In the genomic region with DNA sequence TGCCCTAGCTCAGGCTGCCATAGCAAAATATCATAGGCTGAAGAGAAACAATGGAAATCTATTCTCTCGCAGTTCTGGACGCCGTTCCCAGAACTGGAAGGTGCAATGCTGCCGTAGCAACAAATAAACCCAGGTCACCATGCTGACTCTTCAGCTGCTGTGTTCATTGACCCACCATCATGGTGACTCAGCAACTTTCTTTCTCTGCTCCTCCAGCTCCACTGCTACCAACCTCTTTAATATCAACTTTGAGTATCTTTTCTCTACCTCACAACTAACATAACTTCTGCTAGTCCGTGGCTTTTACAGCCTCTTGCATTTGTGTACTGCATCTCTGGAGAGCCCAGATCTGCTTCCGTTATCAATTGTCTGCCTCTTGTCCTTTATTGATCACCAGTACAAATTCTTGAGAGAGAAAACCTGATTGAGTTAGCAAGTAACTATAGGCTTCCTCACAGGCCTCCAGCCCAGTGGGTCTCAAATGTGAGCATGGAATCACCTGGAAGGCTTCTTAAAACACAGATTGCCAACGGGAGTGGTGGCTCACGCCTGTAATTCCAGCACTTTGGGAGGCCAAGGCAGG, we compare ENCODE assay signal across 1 cellular context.
TF ChIP-seq lines count a peak whose summit lies in the region.

No MANE protein-coding gene starts in this region.

TF ChIP-seq in HepG2, 621 proteins besides CTCF, POLR2A, EP300 and RAD21 (continues in another document):
- TF ChIP-seq FOSL1 (CRISPR knock-in tag; IDR thresholded peaks at IDR 0.05; ENCODE audit: borderline replicate concordance), result no peak
- TF ChIP-seq, protein P1, sequence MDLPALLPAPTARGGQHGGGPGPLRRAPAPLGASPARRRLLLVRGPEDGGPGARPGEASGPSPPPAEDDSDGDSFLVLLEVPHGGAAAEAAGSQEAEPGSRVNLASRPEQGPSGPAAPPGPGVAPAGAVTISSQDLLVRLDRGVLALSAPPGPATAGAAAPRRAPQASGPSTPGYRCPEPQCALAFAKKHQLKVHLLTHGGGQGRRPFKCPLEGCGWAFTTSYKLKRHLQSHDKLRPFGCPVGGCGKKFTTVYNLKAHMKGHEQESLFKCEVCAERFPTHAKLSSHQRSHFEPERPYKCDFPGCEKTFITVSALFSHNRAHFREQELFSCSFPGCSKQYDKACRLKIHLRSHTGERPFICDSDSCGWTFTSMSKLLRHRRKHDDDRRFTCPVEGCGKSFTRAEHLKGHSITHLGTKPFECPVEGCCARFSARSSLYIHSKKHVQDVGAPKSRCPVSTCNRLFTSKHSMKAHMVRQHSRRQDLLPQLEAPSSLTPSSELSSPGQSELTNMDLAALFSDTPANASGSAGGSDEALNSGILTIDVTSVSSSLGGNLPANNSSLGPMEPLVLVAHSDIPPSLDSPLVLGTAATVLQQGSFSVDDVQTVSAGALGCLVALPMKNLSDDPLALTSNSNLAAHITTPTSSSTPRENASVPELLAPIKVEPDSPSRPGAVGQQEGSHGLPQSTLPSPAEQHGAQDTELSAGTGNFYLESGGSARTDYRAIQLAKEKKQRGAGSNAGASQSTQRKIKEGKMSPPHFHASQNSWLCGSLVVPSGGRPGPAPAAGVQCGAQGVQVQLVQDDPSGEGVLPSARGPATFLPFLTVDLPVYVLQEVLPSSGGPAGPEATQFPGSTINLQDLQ (CRISPR knock-in tag; IDR thresholded peaks at IDR 0.05), result no peak
- TF ChIP-seq MAFG (CRISPR knock-in tag; IDR thresholded peaks at IDR 0.05), result peak; percentile 69
- no peak for TF ChIP-seq U2AF1 (optimal IDR thresholded peaks at IDR 0.05; ENCODE audit: low read depth, low read length)
- TF ChIP-seq, protein P2, sequence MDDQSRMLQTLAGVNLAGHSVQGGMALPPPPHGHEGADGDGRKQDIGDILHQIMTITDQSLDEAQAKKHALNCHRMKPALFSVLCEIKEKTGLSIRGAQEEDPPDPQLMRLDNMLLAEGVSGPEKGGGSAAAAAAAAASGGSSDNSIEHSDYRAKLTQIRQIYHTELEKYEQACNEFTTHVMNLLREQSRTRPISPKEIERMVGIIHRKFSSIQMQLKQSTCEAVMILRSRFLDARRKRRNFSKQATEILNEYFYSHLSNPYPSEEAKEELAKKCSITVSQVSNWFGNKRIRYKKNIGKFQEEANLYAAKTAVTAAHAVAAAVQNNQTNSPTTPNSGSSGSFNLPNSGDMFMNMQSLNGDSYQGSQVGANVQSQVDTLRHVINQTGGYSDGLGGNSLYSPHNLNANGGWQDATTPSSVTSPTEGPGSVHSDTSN (CRISPR knock-in tag; IDR thresholded peaks at IDR 0.05; ENCODE audit: borderline replicate concordance), result no peak
- TF ChIP-seq, protein P3, sequence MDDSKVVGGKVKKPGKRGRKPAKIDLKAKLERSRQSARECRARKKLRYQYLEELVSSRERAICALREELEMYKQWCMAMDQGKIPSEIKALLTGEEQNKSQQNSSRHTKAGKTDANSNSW (CRISPR knock-in tag; IDR thresholded peaks at IDR 0.05; ENCODE audit: borderline replicate concordance), result no peak
- TF ChIP-seq MAFK (conservative IDR thresholded peaks at IDR 0.05 in 1 of 2, IDR thresholded peaks at IDR 0.05 in 1 of 2; ENCODE audit: low read length in 2 of 2), result peak; percentile 91 to 95
- TF ChIP-seq ZNF136 (CRISPR knock-in tag; IDR thresholded peaks at IDR 0.05; ENCODE audit: low read depth), result no peak
- TF ChIP-seq NFE2L2 (IDR thresholded peaks at IDR 0.05; ENCODE audit: low read length), result peak; percentile 96
- TF ChIP-seq ZFP41 (CRISPR knock-in tag; IDR thresholded peaks at IDR 0.05; ENCODE audit: borderline replicate concordance), result no peak
- no peak for TF ChIP-seq TSC22D2 (CRISPR knock-in tag; IDR thresholded peaks at IDR 0.05; ENCODE audit: borderline replicate concordance)
- TF ChIP-seq ZNF556 (CRISPR knock-in tag; IDR thresholded peaks at IDR 0.05; ENCODE audit: borderline replicate concordance), result no peak
- peak; percentile 49; the same call in 1 of the 2 replicates for TF ChIP-seq NFE2 (CRISPR knock-in tag; IDR thresholded peaks at IDR 0.05)
- no peak for TF ChIP-seq TBP (CRISPR knock-in tag; IDR thresholded peaks at IDR 0.05)
- no peak for TF ChIP-seq NCOA2 (CRISPR knock-in tag; IDR thresholded peaks at IDR 0.05)
- TF ChIP-seq POLR2AphosphoS5 (IDR thresholded peaks at IDR 0.05; ENCODE audit: low read depth, low read length), result no peak
- TF ChIP-seq ZNF572 (CRISPR knock-in tag; IDR thresholded peaks at IDR 0.05), result no peak
- TF ChIP-seq ZNF775 (CRISPR knock-in tag; IDR thresholded peaks at IDR 0.05; ENCODE audit: borderline replicate concordance), result no peak
- TF ChIP-seq MAFF (IDR thresholded peaks at IDR 0.05; ENCODE audit: low read depth, low read length), result peak; percentile 91
- TF ChIP-seq, protein P4, sequence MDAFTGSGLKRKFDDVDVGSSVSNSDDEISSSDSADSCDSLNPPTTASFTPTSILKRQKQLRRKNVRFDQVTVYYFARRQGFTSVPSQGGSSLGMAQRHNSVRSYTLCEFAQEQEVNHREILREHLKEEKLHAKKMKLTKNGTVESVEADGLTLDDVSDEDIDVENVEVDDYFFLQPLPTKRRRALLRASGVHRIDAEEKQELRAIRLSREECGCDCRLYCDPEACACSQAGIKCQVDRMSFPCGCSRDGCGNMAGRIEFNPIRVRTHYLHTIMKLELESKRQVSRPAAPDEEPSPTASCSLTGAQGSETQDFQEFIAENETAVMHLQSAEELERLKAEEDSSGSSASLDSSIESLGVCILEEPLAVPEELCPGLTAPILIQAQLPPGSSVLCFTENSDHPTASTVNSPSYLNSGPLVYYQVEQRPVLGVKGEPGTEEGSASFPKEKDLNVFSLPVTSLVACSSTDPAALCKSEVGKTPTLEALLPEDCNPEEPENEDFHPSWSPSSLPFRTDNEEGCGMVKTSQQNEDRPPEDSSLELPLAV (CRISPR knock-in tag; conservative IDR thresholded peaks at IDR 0.05; ENCODE audit: low read depth), result no peak
- no peak for TF ChIP-seq KAT8 (CRISPR knock-in tag; IDR thresholded peaks at IDR 0.05)
- TF ChIP-seq NONO (IDR thresholded peaks at IDR 0.05), result no peak
- TF ChIP-seq NONO (CRISPR knock-in tag; conservative IDR thresholded peaks at IDR 0.05), result no peak
- TF ChIP-seq TGIF2 (CRISPR knock-in tag; IDR thresholded peaks at IDR 0.05), result no peak
- TF ChIP-seq CHD2 (IDR thresholded peaks at IDR 0.05; ENCODE audit: low read depth, low read length), result no peak
- TF ChIP-seq, protein P5, sequence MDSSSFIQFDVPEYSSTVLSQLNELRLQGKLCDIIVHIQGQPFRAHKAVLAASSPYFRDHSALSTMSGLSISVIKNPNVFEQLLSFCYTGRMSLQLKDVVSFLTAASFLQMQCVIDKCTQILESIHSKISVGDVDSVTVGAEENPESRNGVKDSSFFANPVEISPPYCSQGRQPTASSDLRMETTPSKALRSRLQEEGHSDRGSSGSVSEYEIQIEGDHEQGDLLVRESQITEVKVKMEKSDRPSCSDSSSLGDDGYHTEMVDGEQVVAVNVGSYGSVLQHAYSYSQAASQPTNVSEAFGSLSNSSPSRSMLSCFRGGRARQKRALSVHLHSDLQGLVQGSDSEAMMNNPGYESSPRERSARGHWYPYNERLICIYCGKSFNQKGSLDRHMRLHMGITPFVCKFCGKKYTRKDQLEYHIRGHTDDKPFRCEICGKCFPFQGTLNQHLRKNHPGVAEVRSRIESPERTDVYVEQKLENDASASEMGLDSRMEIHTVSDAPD (CRISPR knock-in tag; IDR thresholded peaks at IDR 0.05), result no peak
- TF ChIP-seq ELF4 (CRISPR knock-in tag; IDR thresholded peaks at IDR 0.05; ENCODE audit: borderline replicate concordance), result no peak
- TF ChIP-seq, protein P6, sequence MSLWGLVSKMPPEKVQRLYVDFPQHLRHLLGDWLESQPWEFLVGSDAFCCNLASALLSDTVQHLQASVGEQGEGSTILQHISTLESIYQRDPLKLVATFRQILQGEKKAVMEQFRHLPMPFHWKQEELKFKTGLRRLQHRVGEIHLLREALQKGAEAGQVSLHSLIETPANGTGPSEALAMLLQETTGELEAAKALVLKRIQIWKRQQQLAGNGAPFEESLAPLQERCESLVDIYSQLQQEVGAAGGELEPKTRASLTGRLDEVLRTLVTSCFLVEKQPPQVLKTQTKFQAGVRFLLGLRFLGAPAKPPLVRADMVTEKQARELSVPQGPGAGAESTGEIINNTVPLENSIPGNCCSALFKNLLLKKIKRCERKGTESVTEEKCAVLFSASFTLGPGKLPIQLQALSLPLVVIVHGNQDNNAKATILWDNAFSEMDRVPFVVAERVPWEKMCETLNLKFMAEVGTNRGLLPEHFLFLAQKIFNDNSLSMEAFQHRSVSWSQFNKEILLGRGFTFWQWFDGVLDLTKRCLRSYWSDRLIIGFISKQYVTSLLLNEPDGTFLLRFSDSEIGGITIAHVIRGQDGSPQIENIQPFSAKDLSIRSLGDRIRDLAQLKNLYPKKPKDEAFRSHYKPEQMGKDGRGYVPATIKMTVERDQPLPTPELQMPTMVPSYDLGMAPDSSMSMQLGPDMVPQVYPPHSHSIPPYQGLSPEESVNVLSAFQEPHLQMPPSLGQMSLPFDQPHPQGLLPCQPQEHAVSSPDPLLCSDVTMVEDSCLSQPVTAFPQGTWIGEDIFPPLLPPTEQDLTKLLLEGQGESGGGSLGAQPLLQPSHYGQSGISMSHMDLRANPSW (CRISPR knock-in tag; IDR thresholded peaks at IDR 0.05; ENCODE audit: borderline replicate concordance), result no peak
- TF ChIP-seq, protein P7, sequence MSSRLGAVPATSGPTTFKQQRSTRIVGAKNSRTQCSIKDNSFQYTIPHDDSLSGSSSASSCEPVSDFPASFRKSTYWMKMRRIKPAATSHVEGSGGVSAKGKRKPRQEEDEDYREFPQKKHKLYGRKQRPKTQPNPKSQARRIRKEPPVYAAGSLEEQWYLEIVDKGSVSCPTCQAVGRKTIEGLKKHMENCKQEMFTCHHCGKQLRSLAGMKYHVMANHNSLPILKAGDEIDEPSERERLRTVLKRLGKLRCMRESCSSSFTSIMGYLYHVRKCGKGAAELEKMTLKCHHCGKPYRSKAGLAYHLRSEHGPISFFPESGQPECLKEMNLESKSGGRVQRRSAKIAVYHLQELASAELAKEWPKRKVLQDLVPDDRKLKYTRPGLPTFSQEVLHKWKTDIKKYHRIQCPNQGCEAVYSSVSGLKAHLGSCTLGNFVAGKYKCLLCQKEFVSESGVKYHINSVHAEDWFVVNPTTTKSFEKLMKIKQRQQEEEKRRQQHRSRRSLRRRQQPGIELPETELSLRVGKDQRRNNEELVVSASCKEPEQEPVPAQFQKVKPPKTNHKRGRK (CRISPR knock-in tag; IDR thresholded peaks at IDR 0.05), result no peak
- TF ChIP-seq TBX3 (IDR thresholded peaks at IDR 0.05; ENCODE audit: borderline replicate concordance), result no peak
- TF ChIP-seq ELF3 (CRISPR knock-in tag; IDR thresholded peaks at IDR 0.05), result no peak
- TF ChIP-seq, protein P8, sequence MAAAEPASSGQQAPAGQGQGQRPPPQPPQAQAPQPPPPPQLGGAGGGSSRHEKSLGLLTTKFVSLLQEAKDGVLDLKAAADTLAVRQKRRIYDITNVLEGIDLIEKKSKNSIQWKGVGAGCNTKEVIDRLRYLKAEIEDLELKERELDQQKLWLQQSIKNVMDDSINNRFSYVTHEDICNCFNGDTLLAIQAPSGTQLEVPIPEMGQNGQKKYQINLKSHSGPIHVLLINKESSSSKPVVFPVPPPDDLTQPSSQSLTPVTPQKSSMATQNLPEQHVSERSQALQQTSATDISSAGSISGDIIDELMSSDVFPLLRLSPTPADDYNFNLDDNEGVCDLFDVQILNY (CRISPR knock-in tag; conservative IDR thresholded peaks at IDR 0.05), result no peak
- no peak for TF ChIP-seq NR2F6 (IDR thresholded peaks at IDR 0.05)
- TF ChIP-seq NR2F6 (CRISPR knock-in tag; IDR thresholded peaks at IDR 0.05), result no peak
- peak; percentile 24; the same call in 1 of the 2 replicates for TF ChIP-seq ZNF644 (CRISPR knock-in tag; IDR thresholded peaks at IDR 0.05; ENCODE audit: low read depth)
- TF ChIP-seq ZNF44 (CRISPR knock-in tag; IDR thresholded peaks at IDR 0.05), result no peak
- TF ChIP-seq, protein P9, sequence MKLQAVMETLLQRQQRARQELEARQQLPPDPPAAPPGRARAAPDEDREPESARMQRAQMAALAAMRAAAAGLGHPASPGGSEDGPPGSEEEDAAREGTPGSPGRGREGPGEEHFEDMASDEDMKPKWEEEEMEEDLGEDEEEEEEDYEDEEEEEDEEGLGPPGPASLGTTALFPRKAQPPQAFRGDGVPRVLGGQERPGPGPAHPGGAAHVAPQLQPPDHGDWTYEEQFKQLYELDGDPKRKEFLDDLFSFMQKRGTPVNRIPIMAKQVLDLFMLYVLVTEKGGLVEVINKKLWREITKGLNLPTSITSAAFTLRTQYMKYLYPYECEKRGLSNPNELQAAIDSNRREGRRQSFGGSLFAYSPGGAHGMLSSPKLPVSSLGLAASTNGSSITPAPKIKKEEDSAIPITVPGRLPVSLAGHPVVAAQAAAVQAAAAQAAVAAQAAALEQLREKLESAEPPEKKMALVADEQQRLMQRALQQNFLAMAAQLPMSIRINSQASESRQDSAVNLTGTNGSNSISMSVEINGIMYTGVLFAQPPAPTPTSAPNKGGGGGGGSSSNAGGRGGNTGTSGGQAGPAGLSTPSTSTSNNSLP (IDR thresholded peaks at IDR 0.05; ENCODE audit: low read depth, low read length), result no peak
- TF ChIP-seq RBFOX2 (IDR thresholded peaks at IDR 0.05; ENCODE audit: low read depth, low read length), result no peak
- TF ChIP-seq, protein P10, sequence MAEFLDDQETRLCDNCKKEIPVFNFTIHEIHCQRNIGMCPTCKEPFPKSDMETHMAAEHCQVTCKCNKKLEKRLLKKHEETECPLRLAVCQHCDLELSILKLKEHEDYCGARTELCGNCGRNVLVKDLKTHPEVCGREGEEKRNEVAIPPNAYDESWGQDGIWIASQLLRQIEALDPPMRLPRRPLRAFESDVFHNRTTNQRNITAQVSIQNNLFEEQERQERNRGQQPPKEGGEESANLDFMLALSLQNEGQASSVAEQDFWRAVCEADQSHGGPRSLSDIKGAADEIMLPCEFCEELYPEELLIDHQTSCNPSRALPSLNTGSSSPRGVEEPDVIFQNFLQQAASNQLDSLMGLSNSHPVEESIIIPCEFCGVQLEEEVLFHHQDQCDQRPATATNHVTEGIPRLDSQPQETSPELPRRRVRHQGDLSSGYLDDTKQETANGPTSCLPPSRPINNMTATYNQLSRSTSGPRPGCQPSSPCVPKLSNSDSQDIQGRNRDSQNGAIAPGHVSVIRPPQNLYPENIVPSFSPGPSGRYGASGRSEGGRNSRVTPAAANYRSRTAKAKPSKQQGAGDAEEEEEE (CRISPR knock-in tag; IDR thresholded peaks at IDR 0.05; ENCODE audit: borderline replicate concordance), result no peak
- TF ChIP-seq GTF2F1 (IDR thresholded peaks at IDR 0.05; ENCODE audit: low read length), result no peak
- no peak for TF ChIP-seq FOXK1 (CRISPR knock-in tag; IDR thresholded peaks at IDR 0.05; ENCODE audit: borderline replicate concordance, low read depth)
- no peak for TF ChIP-seq NFKBIZ (CRISPR knock-in tag; IDR thresholded peaks at IDR 0.05)
